12 cellular contexts compared by ENCODE assay signal in the genomic region with DNA sequence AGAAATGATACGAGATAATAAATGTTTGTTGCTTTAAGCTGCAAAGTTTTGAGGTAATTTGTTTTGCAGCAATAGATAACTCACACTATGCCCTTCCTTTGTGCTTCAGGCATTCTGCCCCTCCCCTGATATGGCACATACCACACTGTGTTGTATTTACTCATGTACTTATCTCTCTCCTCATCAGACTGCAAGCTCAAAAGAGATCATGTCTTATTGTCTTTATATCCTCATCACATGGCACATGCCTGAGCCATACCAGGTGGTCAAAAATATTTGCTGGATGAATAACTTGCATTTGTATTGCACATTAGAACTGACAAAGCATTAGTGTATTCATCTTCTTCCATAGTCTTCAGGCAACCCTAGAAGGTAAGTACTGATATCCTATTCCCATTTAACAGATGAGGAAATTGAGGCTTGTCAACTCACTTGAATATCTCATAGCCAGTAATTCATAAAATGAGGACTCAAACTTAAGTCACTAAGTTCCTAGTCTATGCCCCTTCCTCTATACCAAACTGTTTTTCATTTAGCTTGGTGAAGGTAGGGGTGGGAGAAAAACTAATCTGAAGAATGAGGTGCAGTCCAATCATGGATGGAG.
DNase-seq lines count a peak whose midpoint lies in the region; ATAC-seq, FAIRE-seq and TF ChIP-seq lines count a peak whose summit lies in the region.
"Had no signal": no experiment of that assay in that cellular context is flagged by ENCODE, and none has a peak within 500 bp of the region (broad histone marks: within the 10 kb centered on the region; RNA-seq: fewer than 3 reads in every experiment).

No MANE protein-coding gene starts in this region.

- no peak for TF ChIP-seq POLR2A in esophagus muscularis mucosa (IDR thresholded peaks at IDR 0.05; ENCODE audit: low read depth)

- 64% methylated on average over 1 of the region's 1 CpG for WGBS in esophagus muscularis mucosa

- no peak for TF ChIP-seq EP300 in esophagus muscularis mucosa (IDR thresholded peaks at IDR 0.05)

- TSS peak; percentile 42 for BruUV-seq in PC-9 (replicated peaks; lab: Mats Ljungman, UMichigan)

- no peaks in the 10 kb centered on the region for H3K36me3 ChIP-seq in PC-9 (ENCODE audit: low read depth)
- H3K36me3 ChIP-seq in esophagus muscularis mucosa: no peaks in the 10 kb centered on the region
- H3K36me3 ChIP-seq: adrenal gland, tibial artery had no signal

- POLR2A ChIA-PET in PC-9 (lab: Charles Lee; ENCODE audit: unreplicated experiment): interaction anchor here (0.5 to 0.8 kb wide), 5 partner anchors 8 to 306 kb away, joined by 3 to 8 read pairs (median 3); partner anchors contain the start of gene PICALM

- peak overlapping the region; percentile 36 for H3K27ac ChIP-seq in PC-9
- H3K27ac ChIP-seq in esophagus muscularis mucosa (replicated peaks in 1 of 4): peak overlapping the region in 3 of 4 donors; percentile 4 to 35 (median 15)
- H3K27ac ChIP-seq: tibial artery had no signal

- H3K79me2 ChIP-seq in PC-9 (ENCODE audit: low read depth): no peaks in the 10 kb centered on the region

- TF ChIP-seq CTCF in PC-9 (conservative IDR thresholded peaks at IDR 0.05) (no peak), esophagus muscularis mucosa (IDR thresholded peaks at IDR 0.05) (no peak)

- no peaks in the 10 kb centered on the region for H3K27me3 ChIP-seq in PC-9 (ENCODE audit: insufficient read depth, low read depth)
- H3K27me3 ChIP-seq in esophagus muscularis mucosa: no peaks in the 10 kb centered on the region
- H3K27me3 ChIP-seq: adrenal gland, tibial artery had no signal

- CTCF ChIA-PET in PC-9 (lab: Charles Lee): no interaction called here

- H3K4me3 ChIP-seq in PC-9 (no peak overlapping the region), esophagus muscularis mucosa (no peak overlapping the region)
- H3K4me3 ChIP-seq: adrenal gland, tibial artery had no signal

- no peaks in the 10 kb centered on the region for H3K9me2 ChIP-seq in PC-9 (ENCODE audit: insufficient read depth)

- H3F3A ChIP-seq in PC-9 (ENCODE audit: insufficient read depth, low read depth): peaks cover 39% of the 10 kb centered on the region

- H2AFZ ChIP-seq in PC-9: no peak overlapping the region

- intact Hi-C loops in PC-9 (cut with micrococcal nuclease; ENCODE audit: unreplicated experiment): loop anchor here (1.0 kb wide), 2 partner anchors 14 to 91 kb away; partner anchors contain the start of gene PICALM
- intact Hi-C loops in esophagus muscularis mucosa (cut with DNase I): no loop called here

- peak overlapping the region; percentile 11 for H3K4me2 ChIP-seq in PC-9

- H3K4me1 ChIP-seq in PC-9 (replicated peaks; ENCODE audit: insufficient read depth) (peaks cover 50% of the 10 kb centered on the region), esophagus muscularis mucosa (peaks cover 14 to 47% (median 42%) of the 10 kb centered on the region in 4 donors)

- H3K9me3 ChIP-seq in PC-9 (ENCODE audit: insufficient read depth, low read depth) (no peaks in the 10 kb centered on the region), esophagus muscularis mucosa (no peaks in the 10 kb centered on the region)
- H3K9me3 ChIP-seq: adrenal gland, tibial artery had no signal

- FAIRE-seq in GM19239 (lab: Jason Lieb, UNC): peak; percentile 18

- ATAC-seq in GM21526 (IDR thresholded peaks at IDR 0.05; ENCODE audit: low FRiP score, unreplicated experiment) (no peak), GM21528 (IDR thresholded peaks at IDR 0.05; ENCODE audit: low FRiP score, unreplicated experiment) (no peak)
- ATAC-seq: effector memory CD8-positive, alpha-beta T cell had no signal

- no peaks in the 10 kb centered on the region for H4K20me1 ChIP-seq in PC-9 (ENCODE audit: insufficient read depth)

- DNase-seq in A172 (ENCODE audit: low spot score) (peak; percentile 80), GM19239 (ENCODE audit: insufficient read length, low spot score) (no peak), PC-9 (peak; percentile 61 to 98), esophagus muscularis mucosa (ENCODE audit: extremely low spot score) (no peak), DMS153 (lab: John Stamatoyannopoulos, UW) (no peak), NCI-H2081 treated with DMSO at 0.1 percent for 48 hours (lab: John Stamatoyannopoulos, UW) (no peak)
- DNase-seq: adrenal gland; effector memory CD8-positive, alpha-beta T cell; NCI-H1092 treated with DMSO at 0.1 percent for 48 hours; tibial artery had no signal

Comparison
In these comparisons a context has a peak if more than half of its experiments do, and no peak if none do; other contexts are left out.
1. DNase-seq: peak in A172 (single experiment) and PC-9 (2 of 2); none in GM19239 (single experiment), esophagus muscularis mucosa (single experiment), DMS153 (single experiment) and NCI-H2081 treated with DMSO at 0.1 percent for 48 hours (single experiment).